Comparison of ENCODE assay signal across 1 cellular context in the genomic region with DNA sequence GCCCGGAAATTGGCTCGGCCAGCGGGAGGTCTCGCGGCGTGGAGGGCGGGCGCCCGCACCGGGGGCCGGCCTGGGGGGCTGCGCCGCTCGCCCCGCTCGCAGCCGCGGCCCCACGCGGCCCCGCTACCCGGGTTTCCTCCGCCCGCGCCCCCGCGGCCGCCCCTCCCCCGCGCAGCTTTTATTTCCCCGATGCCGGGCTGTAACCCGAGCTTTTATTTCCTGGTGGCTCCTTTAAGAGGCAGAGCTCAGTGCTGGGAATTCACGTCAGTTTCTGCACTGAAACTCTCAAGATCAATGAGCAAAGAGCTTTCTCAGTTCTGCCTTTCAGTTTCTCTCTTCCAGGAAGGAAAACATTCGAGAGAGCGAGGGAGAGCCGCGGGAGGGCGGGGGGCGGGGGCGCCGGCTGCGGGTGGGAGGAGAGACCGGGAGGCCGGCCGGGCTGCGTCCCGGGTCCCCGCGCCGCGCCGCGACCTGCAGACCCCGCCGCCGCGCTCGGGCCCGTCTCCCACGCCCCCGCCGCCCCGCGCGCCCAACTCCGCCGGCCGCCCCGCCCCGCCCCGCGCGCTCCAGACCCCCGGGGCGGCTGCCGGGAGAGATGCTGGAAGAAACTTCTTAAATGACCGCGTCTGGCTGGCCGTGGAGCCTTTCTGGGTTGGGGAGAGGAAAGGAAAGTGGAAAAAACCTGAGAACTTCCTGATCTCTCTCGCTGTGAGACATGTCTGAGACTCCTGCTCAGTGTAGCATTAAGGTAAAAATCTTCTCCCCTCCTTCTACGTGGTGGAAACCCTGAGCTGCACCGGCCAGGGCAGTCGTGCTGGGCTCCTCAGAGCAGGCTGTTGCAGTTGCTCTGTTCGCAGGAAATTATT.
TF ChIP-seq lines count a peak whose summit lies in the region.

A gene (plus strand): TSS at position 262 of the 866 bp plus-strand sequence. CDS start 454 bp downstream, at position 716.

TF ChIP-seq in H1, 55 proteins besides CTCF, POLR2A, EP300 and RAD21 (continued from another document):
- TF ChIP-seq CBX8 (IDR thresholded peaks at IDR 0.05; ENCODE audit: borderline replicate concordance, low read depth, low read length) (no peak), KDM4A (IDR thresholded peaks at IDR 0.05; ENCODE audit: low read depth, low read length, severe bottlenecking) (peak; percentile 33), EGR1 (IDR thresholded peaks at IDR 0.05; ENCODE audit: borderline replicate concordance, low read depth, low read length) (peak; percentile 77), TAF1 (IDR thresholded peaks at IDR 0.05; ENCODE audit: low read depth, low read length) (0 out of 2 replicates have a peak, but pooled peaks have one; percentile 32)
